ENCODE assay signal across 8 cellular contexts in genomic region chr2:64488050-64488974, GRCh38. TPM values are rescaled to one million over a fixed set of nuclear protein-coding genes. Genes with fewer than 3 reads are reported as not detected.
DNase-seq lines count a peak whose midpoint lies in the region; ATAC-seq, FAIRE-seq and TF ChIP-seq lines count a peak whose summit lies in the region.

No MANE protein-coding gene starts in this region.

- peak; percentile 65 for DNase-seq in NCI-H1436 (lab: John Stamatoyannopoulos, UW)
- no peak for DNase-seq in NCI-H1436 treated with DMSO at 0.1 percent for 48 hours (lab: John Stamatoyannopoulos, UW)
- peak; percentile 24 for DNase-seq in RCC 7860 (ENCODE audit: low spot score)
- peak; percentile 77 to 83 for DNase-seq in activated T-cell treated with anti-CD3 and anti-CD28 coated beads, Interleukin-2, amount 50 U/mL, for 72 hours
- DNase-seq in fibroblast of the conjunctiva (ENCODE audit: low read depth) = peak; percentile 21
- peak; percentile 61 for DNase-seq in omental fat pad (ENCODE audit: low spot score)
- peak; percentile 83 for DNase-seq in superior temporal gyrus (ENCODE audit: extremely low spot score)

- H3K27me3 Mint-ChIP-seq in activated T-cell treated with anti-CD3 and anti-CD28 coated beads, Interleukin-2, amount 50 U/mL, for 72 hours (ENCODE audit: low read depth) = peaks cover 8% of the 10 kb centered on the region

- H3K36me3 Mint-ChIP-seq in activated T-cell treated with anti-CD3 and anti-CD28 coated beads, Interleukin-2, amount 50 U/mL, for 72 hours (ENCODE audit: insufficient read depth in 2 of 2) = no peaks in the 10 kb centered on the region

- peak in 2 of 3 donors; percentile 2 to 71 for TF ChIP-seq CTCF in omental fat pad (IDR thresholded peaks at IDR 0.05)

- FAIRE-seq in RCC 7860 (lab: Jason Lieb, UNC) = no peak

- H3K4me1 Mint-ChIP-seq in activated T-cell treated with anti-CD3 and anti-CD28 coated beads, Interleukin-2, amount 50 U/mL, for 72 hours (ENCODE audit: low read depth) = peaks cover 7% of the 10 kb centered on the region

- ATAC-seq in HG03354 (IDR thresholded peaks at IDR 0.05; ENCODE audit: poor library complexity, severe bottlenecking, unreplicated experiment) (peak; percentile 60), omental fat pad (ENCODE audit: low FRiP score) (peak; percentile 20)
- peak; percentile 53 to 69 for ATAC-seq in activated T-cell treated with anti-CD3 and anti-CD28 coated beads, Interleukin-2, amount 50 U/mL, for 72 hours (replicated peaks in 1 of 2)

- no peak overlapping the region for H3K4me3 Mint-ChIP-seq in activated T-cell treated with anti-CD3 and anti-CD28 coated beads, Interleukin-2, amount 50 U/mL, for 72 hours

- no peaks in the 10 kb centered on the region for H3K9me3 Mint-ChIP-seq in activated T-cell treated with anti-CD3 and anti-CD28 coated beads, Interleukin-2, amount 50 U/mL, for 72 hours

- H3K27ac Mint-ChIP-seq in activated T-cell treated with anti-CD3 and anti-CD28 coated beads, Interleukin-2, amount 50 U/mL, for 72 hours = no peak overlapping the region

RNA-seq across cellular contexts. Expression of gene LGALSL, which starts 34.4 kb away (rescaled TPM):
- 1 to 10 TPM; 2.0 to 3.1 TPM for total RNA-seq in activated T-cell treated with anti-CD3 and anti-CD28 coated beads, Interleukin-2, amount 50 U/mL, for 72 hours
- 10 to 100 TPM in 2 of 4 donors, 1 to 10 TPM in 2; 7.8 to 15.9 (median 9.3) TPM for total RNA-seq in omental fat pad

RNA-seq across cellular contexts. Expression of gene AFTPH, which starts 35.8 kb away (rescaled TPM):
- total RNA-seq in activated T-cell treated with anti-CD3 and anti-CD28 coated beads, Interleukin-2, amount 50 U/mL, for 72 hours = 10 to 100 TPM; 47.1 to 48.2 TPM
- total RNA-seq in omental fat pad = 10 to 100 TPM; 23.0 to 35.5 (median 27.7) TPM
